ENCODE assay signal across 21 cellular contexts in genomic region chrX:11264925-11265324, GRCh38. TPM values are rescaled to one million over a fixed set of nuclear protein-coding genes. Genes with fewer than 3 reads are reported as not detected.
DNase-seq lines count a peak whose midpoint lies in the region; ATAC-seq, FAIRE-seq and TF ChIP-seq lines count a peak whose summit lies in the region.
"Had no signal": no experiment of that assay in that cellular context is flagged by ENCODE, and none has a peak within 500 bp of the region (broad histone marks: within the 10 kb centered on the region; RNA-seq: fewer than 3 reads in every experiment).

No MANE protein-coding gene starts in this region.

- peak overlapping the region; percentile 49 for H3K4me3 ChIP-seq in SJCRH30
- H3K4me3 ChIP-seq in lower lobe of right lung = peak overlapping the region; percentile 8
- H3K4me3 ChIP-seq in left lung = no peak overlapping the region
- no peak overlapping the region for H3K4me3 ChIP-seq in MG63

- no peak overlapping the region for H3K4me3 Mint-ChIP-seq in stimulated activated naive B cell treated with anti-CD40 and anti-IgM and Interleukin-4, amounts not matched to agents 10 μg/mL and 1 μg/mL and 100 μg/mL, for 72 hours
- no peak overlapping the region for H3K4me3 Mint-ChIP-seq in progenitor cell of endocrine pancreas (ENCODE audit: low read depth)
- H3K4me3 Mint-ChIP-seq: CD4-positive, alpha-beta memory T cell had no signal

- no peak for ATAC-seq in lower lobe of right lung
- peak; percentile 48 to 69 for ATAC-seq in stimulated activated naive B cell treated with anti-CD40 and anti-IgM and Interleukin-4, amounts not matched to agents 10 μg/mL and 1 μg/mL and 100 μg/mL, for 72 hours (replicated peaks)
- no peak for ATAC-seq in left lung

- H3K27ac Mint-ChIP-seq in stimulated activated naive B cell treated with anti-CD40 and anti-IgM and Interleukin-4, amounts not matched to agents 10 μg/mL and 1 μg/mL and 100 μg/mL, for 72 hours = no peak overlapping the region
- H3K27ac Mint-ChIP-seq in progenitor cell of endocrine pancreas = no peak overlapping the region
- H3K27ac Mint-ChIP-seq: CD4-positive, alpha-beta memory T cell had no signal

- DNase-seq in GM18507 (ENCODE audit: extremely low spot score, insufficient read length, low read depth) (no peak), SJCRH30 (no peak), lower lobe of right lung (no peak), progenitor cell of endocrine pancreas (ENCODE audit: low spot score, unreplicated experiment) (no peak), left lung (no peak), hepatic stellate cell (ENCODE audit: low spot score) (no peak), MG63 (no peak)
- DNase-seq in stimulated activated naive B cell treated with anti-CD40 and anti-IgM and Interleukin-4, amounts not matched to agents 10 μg/mL and 1 μg/mL and 100 μg/mL, for 72 hours = no peak
- DNase-seq: BE2C; CD4-positive, alpha-beta memory T cell; DMS79 treated with DMSO at 0.1 percent for 48 hours; GDM1; H7; Kasumi-1; NCI-H1417; NCI-H1930; NCI-H2171; NCI-H446 treated with DMSO at 0.1 percent for 48 hours; NCI-H774 had no signal

- H3K4me1 ChIP-seq in SJCRH30 = peaks cover 16% of the 10 kb centered on the region
- no peaks in the 10 kb centered on the region for H3K4me1 ChIP-seq in lower lobe of right lung
- no peaks in the 10 kb centered on the region for H3K4me1 ChIP-seq in left lung
- H3K4me1 ChIP-seq: BE2C had no signal

- FAIRE-seq in GM18507 (lab: Jason Lieb, UNC) = peak; percentile 47
- FAIRE-seq: D721Med had no signal

- H3K36me3 Mint-ChIP-seq in stimulated activated naive B cell treated with anti-CD40 and anti-IgM and Interleukin-4, amounts not matched to agents 10 μg/mL and 1 μg/mL and 100 μg/mL, for 72 hours = no peaks in the 10 kb centered on the region
- no peaks in the 10 kb centered on the region for H3K36me3 Mint-ChIP-seq in progenitor cell of endocrine pancreas (ENCODE audit: insufficient read depth)
- H3K36me3 Mint-ChIP-seq: CD4-positive, alpha-beta memory T cell had no signal

- H3K36me3 ChIP-seq in SJCRH30 (no peaks in the 10 kb centered on the region), lower lobe of right lung (no peaks in the 10 kb centered on the region), left lung (no peaks in the 10 kb centered on the region), MG63 (no peaks in the 10 kb centered on the region)
- H3K36me3 ChIP-seq: BE2C had no signal

- no peaks in the 10 kb centered on the region for H3K9me3 Mint-ChIP-seq in stimulated activated naive B cell treated with anti-CD40 and anti-IgM and Interleukin-4, amounts not matched to agents 10 μg/mL and 1 μg/mL and 100 μg/mL, for 72 hours
- H3K9me3 Mint-ChIP-seq in progenitor cell of endocrine pancreas (ENCODE audit: low read depth) = peaks cover 17% of the 10 kb centered on the region
- H3K9me3 Mint-ChIP-seq: CD4-positive, alpha-beta memory T cell had no signal

- H3K27ac ChIP-seq in SJCRH30 (peak overlapping the region; percentile 94), lower lobe of right lung (no peak overlapping the region), left lung (no peak overlapping the region)

- TF ChIP-seq CTCF in lower lobe of right lung (IDR thresholded peaks at IDR 0.05) = no peak
- TF ChIP-seq CTCF in progenitor cell of endocrine pancreas (IDR thresholded peaks at IDR 0.05; ENCODE audit: unreplicated experiment) = no peak
- TF ChIP-seq CTCF in left lung (IDR thresholded peaks at IDR 0.05) = no peak

- no peaks in the 10 kb centered on the region for H3K9me3 ChIP-seq in SJCRH30 (replicated peaks)
- H3K9me3 ChIP-seq in lower lobe of right lung = no peaks in the 10 kb centered on the region
- no peaks in the 10 kb centered on the region for H3K9me3 ChIP-seq in left lung
- no peaks in the 10 kb centered on the region for H3K9me3 ChIP-seq in MG63
- H3K9me3 ChIP-seq: BE2C had no signal

- no peaks in the 10 kb centered on the region for H3K4me1 Mint-ChIP-seq in stimulated activated naive B cell treated with anti-CD40 and anti-IgM and Interleukin-4, amounts not matched to agents 10 μg/mL and 1 μg/mL and 100 μg/mL, for 72 hours
- H3K4me1 Mint-ChIP-seq in progenitor cell of endocrine pancreas (ENCODE audit: low read depth) = no peaks in the 10 kb centered on the region
- H3K4me1 Mint-ChIP-seq: CD4-positive, alpha-beta memory T cell had no signal

- H3K27me3 ChIP-seq in SJCRH30 (no peaks in the 10 kb centered on the region), lower lobe of right lung (ENCODE audit: low read depth) (no peaks in the 10 kb centered on the region), left lung (no peaks in the 10 kb centered on the region), MG63 (no peaks in the 10 kb centered on the region)
- H3K27me3 ChIP-seq: BE2C had no signal

- intact Hi-C loops in lower lobe of right lung (cut with DNase I) = no loop called here
- intact Hi-C loops in left lung (cut with DNase I) = no loop called here

- H3K27me3 Mint-ChIP-seq in stimulated activated naive B cell treated with anti-CD40 and anti-IgM and Interleukin-4, amounts not matched to agents 10 μg/mL and 1 μg/mL and 100 μg/mL, for 72 hours = peaks cover 6 to 10% of the 10 kb centered on the region in 2 donors
- no peaks in the 10 kb centered on the region for H3K27me3 Mint-ChIP-seq in progenitor cell of endocrine pancreas
- H3K27me3 Mint-ChIP-seq: CD4-positive, alpha-beta memory T cell had no signal

RNA-seq across cellular contexts. Expression of gene AMELX, which starts 28.3 kb away (rescaled TPM):
- not detected in 2 replicates for total RNA-seq in SJCRH30 (2014; rRNA removed; shearing (Covaris generic))
- total RNA-seq in lower lobe of right lung (not detected), progenitor cell of endocrine pancreas (not detected in 2 replicates), left lung (not detected)
- total RNA-seq in MG63 (2014; rRNA removed; shearing (Covaris generic); ENCODE audit: low replicate concordance) = not detected in 2 replicates
- total RNA-seq: CD4-positive, alpha-beta memory T cell; H7; RPMI7951 had no signal

Comparison
In these comparisons a context has a peak if more than half of its experiments do, and no peak if none do; other contexts are left out.
1. H3K4me3 ChIP-seq: peak in SJCRH30 (single experiment) and lower lobe of right lung (single experiment); none in left lung (0 of 2) and MG63 (single experiment).
2. ATAC-seq: peak in stimulated activated naive B cell treated with anti-CD40 and anti-IgM and Interleukin-4, amounts not matched to agents 10 μg/mL and 1 μg/mL and 100 μg/mL, for 72 hours (2 of 2); none in lower lobe of right lung (0 of 2) and left lung (single experiment).